ENCODE assay signal across 27 cellular contexts in genomic region chr9:102669220-102669619, GRCh38.
"Had no signal": no experiment of that assay in that cellular context is flagged by ENCODE, and none has a peak within 500 bp of the region (broad histone marks: within the 10 kb centered on the region; RNA-seq: fewer than 3 reads in every experiment).

No MANE protein-coding gene starts in this region.

- H3K9me3 Mint-ChIP-seq: nephron progenitor cell, neural progenitor cell had no signal

- H3K4me1 ChIP-seq: neural progenitor cell, parathyroid adenoma, right atrium auricular region, right lobe of liver, tibial artery, vagina had no signal

- H3K27ac ChIP-seq: neural progenitor cell, neutrophil, parathyroid adenoma, right atrium auricular region, right lobe of liver, tibial artery, vagina had no signal

- H3K36me3 ChIP-seq: neural progenitor cell, neutrophil, right atrium auricular region, right lobe of liver, tibial artery, vagina had no signal

- H2AFZ ChIP-seq: neural progenitor cell, parathyroid adenoma had no signal

- H3K4me1 Mint-ChIP-seq: mesothelial cell of epicardium; naive B cell; natural killer cell; nephron progenitor cell; neural progenitor cell; stimulated activated naive CD8-positive, alpha-beta T cell treated with anti-CD3 and anti-CD28 coated beads, Interleukin-15, amount 100 ng/mL, for 72 hours had no signal

- ATAC-seq: left lobe of liver; natural killer cell; right lobe of liver; stimulated activated naive CD8-positive, alpha-beta T cell treated with anti-CD3 and anti-CD28 coated beads, Interleukin-15, amount 100 ng/mL, for 72 hours had no signal

- DNase-seq: head of caudate nucleus; hypothalamus; islet precursor cell; mesendoderm; naive B cell; natural killer cell; nephron progenitor cell; occipital lobe; right lobe of liver; stimulated activated CD4-positive, alpha-beta T cell treated with anti-CD3 and anti-CD28 coated beads, Interleukin-1b, Interleukin-23, amount 100 ng/mL, for 48 hours; stimulated activated CD4-positive, alpha-beta T cell treated with anti-CD3 and anti-CD28 coated beads, Interleukin-2, amount 100 ng/mL, for 48 hours; stimulated activated CD4-positive, alpha-beta T cell treated with anti-CD3 and anti-CD28 coated beads, Interleukin-4, amount 100 ng/mL, for 4 hours; stimulated activated naive CD4-positive, alpha-beta T cell treated with Interleukin-2 at 50 U/mL for 16 hours; stimulated activated naive CD8-positive, alpha-beta T cell treated with anti-CD3 and anti-CD28 coated beads, Interleukin-15, amount 100 ng/mL, for 72 hours; substantia nigra; tibial artery; trophoblast cell had no signal

- H3K4me2 ChIP-seq: neural progenitor cell, smooth muscle cell had no signal

- H3K4me3 Mint-ChIP-seq: mesothelial cell of epicardium; naive B cell; natural killer cell; nephron progenitor cell; neural progenitor cell; stimulated activated naive CD8-positive, alpha-beta T cell treated with anti-CD3 and anti-CD28 coated beads, Interleukin-15, amount 100 ng/mL, for 72 hours had no signal

- H3K4me3 ChIP-seq: lung, neural progenitor cell, right atrium auricular region, right lobe of liver, smooth muscle cell, tibial artery, vagina had no signal

- H3K9ac ChIP-seq: neural progenitor cell, parathyroid adenoma had no signal

- H3K9me3 ChIP-seq: neutrophil, right atrium auricular region, right lobe of liver, tibial artery, vagina had no signal

- H3K27me3 ChIP-seq: neural progenitor cell, neutrophil, right atrium auricular region, tibial artery, vagina had no signal

- H3K36me3 Mint-ChIP-seq: mesothelial cell of epicardium, naive B cell, neural progenitor cell had no signal

- H3K27ac Mint-ChIP-seq: mesothelial cell of epicardium; naive B cell; natural killer cell; nephron progenitor cell; neural progenitor cell; progenitor cell of endocrine pancreas; stimulated activated naive CD8-positive, alpha-beta T cell treated with anti-CD3 and anti-CD28 coated beads, Interleukin-15, amount 100 ng/mL, for 72 hours had no signal

- H3K79me2 ChIP-seq: parathyroid adenoma had no signal
